ENCODE assay signal across 8 cellular contexts in genomic region chr9:113594484-113595299, GRCh38.
DNase-seq lines count a peak whose midpoint lies in the region; ATAC-seq and TF ChIP-seq lines count a peak whose summit lies in the region.

No MANE protein-coding gene starts in this region.

- peak in 1 of 3 donors; percentile 44 for DNase-seq in Peyer's patch
- DNase-seq in epithelial cell of esophagus (ENCODE audit: low read depth) = no peak
- DNase-seq in mesendoderm = no peak
- no peak for DNase-seq in NCI-H1092 treated with DMSO at 0.1 percent for 48 hours (lab: John Stamatoyannopoulos, UW)
- no peak for DNase-seq in NCI-H187 treated with DMSO at 0.1 percent for 48 hours (lab: John Stamatoyannopoulos, UW)

- peak overlapping the region; percentile 83 for H3K9ac ChIP-seq in mesendoderm (ENCODE audit: low read length)

- H3K4me3 ChIP-seq in Peyer's patch = peak overlapping the region; percentile 3 to 50 (median 36)
- H3K4me3 ChIP-seq in epithelial cell of esophagus (ENCODE audit: low read length) = peak overlapping the region; percentile 45
- H3K4me3 ChIP-seq in mesendoderm (ENCODE audit: low read length) = peak overlapping the region; percentile 58

- no CpG with 5 or more reads among the region's 19 CpGs for WGBS in mesendoderm (ENCODE audit: extremely low coverage, insufficient coverage, low lambda C conversion rate)

- H2AK5ac ChIP-seq in mesendoderm (ENCODE audit: low read length) = peak overlapping the region; percentile 23

- peaks cover 13% of the 10 kb centered on the region for H3K79me2 ChIP-seq in mesendoderm (ENCODE audit: control insufficient read depth, insufficient read depth, low read length)

- peak overlapping the region; percentile 91 for H3K56ac ChIP-seq in mesendoderm (ENCODE audit: low read length)

- H3K36me3 ChIP-seq in Peyer's patch (peaks cover 0 to 57% (median 0%) of the 10 kb centered on the region in 3 donors), mesendoderm (ENCODE audit: control insufficient read depth, insufficient read depth, low read length) (peaks cover 1% of the 10 kb centered on the region)

- peak overlapping the region; percentile 47 for H2BK5ac ChIP-seq in mesendoderm (ENCODE audit: low read length)

- no peak overlapping the region for H4K8ac ChIP-seq in mesendoderm (ENCODE audit: low read depth, low read length)

- H2BK15ac ChIP-seq in mesendoderm (replicated peaks; ENCODE audit: low read depth) = no peak overlapping the region

- H3K79me1 ChIP-seq in mesendoderm (ENCODE audit: low read length) = peaks cover 11% of the 10 kb centered on the region

- no peak overlapping the region for H2BK120ac ChIP-seq in mesendoderm (ENCODE audit: low read depth, low read length)

- peak overlapping the region; percentile 76 for H3K4me2 ChIP-seq in mesendoderm (ENCODE audit: low read length)

- no peaks in the 10 kb centered on the region for H3K27me3 ChIP-seq in Peyer's patch
- H3K27me3 ChIP-seq in mesendoderm (ENCODE audit: insufficient read depth, low read length, poor library complexity) = no peaks in the 10 kb centered on the region

- TF ChIP-seq POLR2A in Peyer's patch (IDR thresholded peaks at IDR 0.05) = no peak

- H3K23ac ChIP-seq in mesendoderm (ENCODE audit: low read length) = peak overlapping the region; percentile 70

- no peaks in the 10 kb centered on the region for H3K9me3 ChIP-seq in Peyer's patch

- H3K27ac ChIP-seq in Peyer's patch = peak overlapping the region in 3 of 4 donors; percentile 55 to 71 (median 67)
- no peak overlapping the region for H3K27ac ChIP-seq in mesendoderm (ENCODE audit: low read depth, low read length)
- peak overlapping the region; percentile 22 for H3K27ac ChIP-seq in temporal lobe (ENCODE audit: low read depth, low read length)

- H3K4ac ChIP-seq in mesendoderm (ENCODE audit: low read depth, low read length) = no peak overlapping the region

- TF ChIP-seq CTCF in Peyer's patch (IDR thresholded peaks at IDR 0.05) (no peak), epithelial cell of esophagus (IDR thresholded peaks at IDR 0.05; ENCODE audit: insufficient read depth, low read depth, low read length, missing control alignments) (no peak)

- no peak overlapping the region for H4K5ac ChIP-seq in mesendoderm (ENCODE audit: low read length)

- ATAC-seq in GM18502 (IDR thresholded peaks at IDR 0.05; ENCODE audit: poor library complexity, unreplicated experiment) (no peak), GM19452 (IDR thresholded peaks at IDR 0.05; ENCODE audit: unreplicated experiment) (no peak)

- H3K18ac ChIP-seq in mesendoderm (ENCODE audit: low read length) = peak overlapping the region; percentile 6

- H3K4me1 ChIP-seq in Peyer's patch (peaks cover 0 to 14% (median 0%) of the 10 kb centered on the region in 4 donors), mesendoderm (ENCODE audit: control insufficient read depth, low read depth, low read length) (no peaks in the 10 kb centered on the region)
